ENCODE assay signal across 8 cellular contexts in the genomic region with DNA sequence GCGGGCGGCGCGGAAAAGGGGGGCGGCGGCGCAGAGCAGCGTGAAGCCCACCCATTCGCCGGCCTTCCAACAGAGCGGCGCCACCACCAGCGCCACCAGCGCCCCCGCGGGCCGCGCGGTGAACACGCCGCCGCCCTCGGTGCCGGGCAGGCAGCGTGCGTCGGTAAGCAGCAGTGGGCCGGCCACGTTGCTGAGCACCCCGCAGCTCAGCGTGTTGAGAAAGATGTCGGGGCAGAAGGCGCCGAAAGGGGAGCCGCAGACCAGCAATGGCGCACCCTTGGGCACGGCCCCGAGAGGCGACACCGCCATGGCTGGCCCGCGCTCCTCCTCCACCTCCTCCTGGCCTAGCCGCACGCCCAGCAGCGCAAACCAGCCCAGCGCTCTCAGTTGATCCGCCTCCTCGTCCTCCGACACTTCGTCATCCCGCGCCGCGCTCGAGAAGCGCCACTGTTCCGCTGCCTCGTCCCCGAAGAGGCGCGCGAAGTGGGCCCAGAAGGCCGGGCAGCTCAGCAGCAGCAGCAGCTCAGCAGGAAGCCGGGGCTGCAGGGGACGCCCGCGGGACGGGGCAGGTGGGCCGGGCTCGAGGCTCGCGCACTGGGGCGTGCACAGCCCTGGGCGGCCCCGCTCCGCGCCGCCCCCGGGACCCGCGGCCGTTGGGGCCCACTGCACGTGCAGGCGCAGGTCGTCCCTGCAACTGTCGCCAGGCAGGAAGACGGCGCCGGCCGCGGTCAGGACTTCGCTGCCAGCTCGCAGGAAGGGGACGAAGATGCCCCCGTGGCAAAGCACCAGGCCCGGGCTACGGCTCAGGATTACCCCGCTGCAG. TPM values are rescaled to one million over a fixed set of nuclear protein-coding genes. Genes with fewer than 3 reads are reported as not detected.
DNase-seq lines count a peak whose midpoint lies in the region; ATAC-seq and TF ChIP-seq lines count a peak whose summit lies in the region.

No MANE protein-coding gene starts in this region.

- no CpG with 5 or more reads among the region's 98 CpGs for WGBS in mesendoderm (ENCODE audit: extremely low coverage, insufficient coverage, low lambda C conversion rate)

- peak overlapping the region; percentile 89 for H3K9ac ChIP-seq in mesendoderm (ENCODE audit: low read length)

- peak; percentile 88 for DNase-seq in A673 (ENCODE audit: low spot score)
- peak; percentile 4 for DNase-seq in NCI-H446 treated with DMSO at 0.1 percent for 48 hours (lab: John Stamatoyannopoulos, UW)
- DNase-seq in activated CD8-positive, alpha-beta memory T cell treated with anti-CD3 and anti-CD28 coated beads for 1 hour (ENCODE audit: extremely low read depth in 1 of 2, low read depth in 1 of 2) = peak; percentile 27 to 47
- peak; percentile 69 to 77 (median 71) for DNase-seq in effector memory CD8-positive, alpha-beta T cell
- peak; percentile 84 for DNase-seq in mesendoderm
- DNase-seq in stimulated activated CD8-positive, alpha-beta memory T cell treated with anti-CD3 and anti-CD28 coated beads, Interleukin-15, amount 100 ng/mL, for 1 hour (ENCODE audit: low read depth) = peak; percentile 26

- H3K23ac ChIP-seq in mesendoderm (ENCODE audit: low read length) = no peak overlapping the region

- H3K36me3 ChIP-seq in A673 (ENCODE audit: insufficient read depth, low read length, poor library complexity, severe bottlenecking) (peaks cover 13% of the 10 kb centered on the region), mesendoderm (ENCODE audit: control insufficient read depth, insufficient read depth, low read length) (peaks cover 2% of the 10 kb centered on the region)

- H3K4me2 ChIP-seq in mesendoderm (ENCODE audit: low read length) = peak overlapping the region; percentile 86

- peak overlapping the region; percentile 23 for H2BK5ac ChIP-seq in mesendoderm (ENCODE audit: low read length)

- peak overlapping the region; percentile 82 for H3K4me3 Mint-ChIP-seq in effector memory CD8-positive, alpha-beta T cell

- peak; percentile 54 for TF ChIP-seq CTCF in A673 (conservative IDR thresholded peaks at IDR 0.05; ENCODE audit: low read depth, low read length)

- H3K79me1 ChIP-seq in mesendoderm (ENCODE audit: low read length) = peaks cover 6% of the 10 kb centered on the region

- peak overlapping the region; percentile 97 for H3K27ac ChIP-seq in A673 (ENCODE audit: low read depth, low read length, poor library complexity, severe bottlenecking)
- peak overlapping the region; percentile 66 for H3K27ac ChIP-seq in mesendoderm (ENCODE audit: low read depth, low read length)

- H3K27ac Mint-ChIP-seq in effector memory CD8-positive, alpha-beta T cell = peak overlapping the region; percentile 72 to 85

- H3K27me3 Mint-ChIP-seq in effector memory CD8-positive, alpha-beta T cell = no peaks in the 10 kb centered on the region

- no TSS peak for BruUV-seq in A673 (replicated peaks; lab: Mats Ljungman, UMichigan)

- H3K4me1 Mint-ChIP-seq in effector memory CD8-positive, alpha-beta T cell (ENCODE audit: low read depth in 2 of 2) = peaks cover 24 to 27% of the 10 kb centered on the region in 2 donors

- peak; percentile 29 for ATAC-seq in GM18520 (IDR thresholded peaks at IDR 0.05; ENCODE audit: unreplicated experiment)
- peak; percentile 49 for ATAC-seq in HG03045 (IDR thresholded peaks at IDR 0.05; ENCODE audit: unreplicated experiment)
- peak; percentile 63 for ATAC-seq in effector memory CD8-positive, alpha-beta T cell (replicated peaks)

- H4K5ac ChIP-seq in mesendoderm (ENCODE audit: low read length) = no peak overlapping the region

- H3K18ac ChIP-seq in mesendoderm (ENCODE audit: low read length) = peak overlapping the region; percentile 35

- POLR2A ChIA-PET in A673 (lab: Charles Lee; ENCODE audit: low non-redundant PET) = interaction anchor here (0.6 to 1.2 kb wide), 6 partner anchors 10 to 1438 kb away, joined by 3 to 5 read pairs (median 4); no protein-coding TSS in a partner anchor

- H3K9me3 ChIP-seq in A673 (ENCODE audit: low read depth, low read length, poor library complexity, severe bottlenecking) = no peaks in the 10 kb centered on the region

- no peak overlapping the region for H3K4ac ChIP-seq in mesendoderm (ENCODE audit: low read depth, low read length)

- no peak overlapping the region for H2BK15ac ChIP-seq in mesendoderm (replicated peaks; ENCODE audit: low read depth)

- CTCF ChIA-PET in A673 (lab: Charles Lee) = interaction anchor here (0.5 to 2.4 kb wide), 14 partner anchors 11 to 629 kb away, joined by 3 to 14 read pairs (median 4); partner anchors contain the start of gene SAR1A

- intact Hi-C loops in A673 (cut with micrococcal nuclease; ENCODE audit: unreplicated experiment) = loop anchor here (2.0 to 5.0 kb wide), 5 partner anchors 94 to 236 kb away; partner anchors contain the start of genes LRRC20 and MACROH2A2

- H3K4me3 ChIP-seq in A673 (ENCODE audit: low read depth, low read length, poor library complexity, severe bottlenecking) = peak overlapping the region; percentile 75
- H3K4me3 ChIP-seq in mesendoderm (ENCODE audit: low read length) = peak overlapping the region; percentile 40

- peaks cover 41% of the 10 kb centered on the region for H3K36me3 Mint-ChIP-seq in effector memory CD8-positive, alpha-beta T cell (ENCODE audit: insufficient read depth)

- no peaks in the 10 kb centered on the region for H3K9me3 Mint-ChIP-seq in effector memory CD8-positive, alpha-beta T cell

- H3K79me2 ChIP-seq in mesendoderm (ENCODE audit: control insufficient read depth, insufficient read depth, low read length) = no peaks in the 10 kb centered on the region

- H3K4me1 ChIP-seq in A673 (ENCODE audit: insufficient read depth, low read length, poor library complexity, severe bottlenecking) = peaks cover 24% of the 10 kb centered on the region
- peaks cover 3% of the 10 kb centered on the region for H3K4me1 ChIP-seq in mesendoderm (ENCODE audit: control insufficient read depth, low read depth, low read length)

- no peak overlapping the region for H4K8ac ChIP-seq in mesendoderm (ENCODE audit: low read depth, low read length)

- H2BK120ac ChIP-seq in mesendoderm (ENCODE audit: low read depth, low read length) = no peak overlapping the region

- H3K27me3 ChIP-seq in A673 (replicated peaks; ENCODE audit: insufficient read depth, low read depth, low read length, poor library complexity) (no peaks in the 10 kb centered on the region), mesendoderm (ENCODE audit: insufficient read depth, low read length, poor library complexity) (no peaks in the 10 kb centered on the region)

- peak overlapping the region; percentile 94 for H3K56ac ChIP-seq in mesendoderm (ENCODE audit: low read length)

- H2AK5ac ChIP-seq in mesendoderm (ENCODE audit: low read length) = no peak overlapping the region

RNA-seq across cellular contexts. Expression of gene TYSND1, which starts 0.6 kb away (rescaled TPM):
- total RNA-seq in A673 (2021) = 36.5 and 46.3 TPM in 2 replicates
- 5.9 TPM for polyA plus RNA-seq in mesendoderm (2013, experiment 1 of 2)
- 6.1 TPM for polyA plus RNA-seq in mesendoderm (2013, experiment 2 of 2)

RNA-seq across cellular contexts. Expression of gene AIFM2, which starts 13.3 kb away (rescaled TPM):
- total RNA-seq in A673 (2021) = 4.3 and 5.7 TPM in 2 replicates
- polyA plus RNA-seq in mesendoderm (2013, experiment 1 of 2) = 3.0 TPM
- polyA plus RNA-seq in mesendoderm (2013, experiment 2 of 2) = 2.9 TPM

RNA-seq across cellular contexts. Expression of gene SAR1A, which starts 24.4 kb away (rescaled TPM):
- total RNA-seq in A673 (2021) = 200 and 215 TPM in 2 replicates
- polyA plus RNA-seq in mesendoderm (2013, experiment 1 of 2) = 69.5 TPM
- polyA plus RNA-seq in mesendoderm (2013, experiment 2 of 2) = 69.3 TPM

Comparison
In these comparisons a context has a peak if more than half of its experiments do, and no peak if none do; other contexts are left out.
1. Peak in every context shown above with its lines: DNase-seq, ATAC-seq, H3K4me3 ChIP-seq and H3K27ac ChIP-seq.
2. DNase-seq: peak in every context shown above with its lines; median percentile 88 in A673; 84 in mesendoderm; 71 in effector memory CD8-positive, alpha-beta T cell; 37 in activated CD8-positive, alpha-beta memory T cell treated with anti-CD3 and anti-CD28 coated beads for 1 hour; 26 in stimulated activated CD8-positive, alpha-beta memory T cell treated with anti-CD3 and anti-CD28 coated beads, Interleukin-15, amount 100 ng/mL, for 1 hour; 4 in NCI-H446 treated with DMSO at 0.1 percent for 48 hours.